In the genomic region with DNA sequence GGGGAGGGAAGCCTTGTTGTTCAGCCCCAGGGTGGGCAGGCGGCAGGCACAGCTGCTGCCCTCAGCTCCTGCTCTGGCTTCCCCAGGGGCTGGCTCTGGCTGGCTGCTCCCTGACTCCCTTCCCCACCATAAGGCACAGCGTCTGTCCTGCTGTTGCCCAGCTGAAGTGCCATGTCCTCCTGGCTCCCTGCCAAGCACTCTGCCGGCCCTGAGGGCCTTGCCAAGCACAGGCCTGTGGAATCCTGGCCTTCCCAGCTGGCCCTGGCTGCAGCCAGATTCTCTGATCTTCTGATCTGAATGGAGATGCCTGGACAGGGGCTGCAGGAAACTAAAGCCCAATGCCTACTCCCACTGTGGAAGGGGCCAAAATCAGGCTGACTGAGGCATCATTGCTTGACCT, we compare ENCODE assay signal across 16 cellular contexts. TPM values are rescaled to one million over a fixed set of nuclear protein-coding genes. Genes with fewer than 3 reads are reported as not detected.
DNase-seq lines count a peak whose midpoint lies in the region; ATAC-seq and TF ChIP-seq lines count a peak whose summit lies in the region.
"Had no signal": no experiment of that assay in that cellular context is flagged by ENCODE, and none has a peak within 500 bp of the region (broad histone marks: within the 10 kb centered on the region; RNA-seq: fewer than 3 reads in every experiment).

No MANE protein-coding gene starts in this region.

- no TSS peak for BruUV-seq in Caco-2 (replicated peaks; lab: Mats Ljungman, UMichigan)

- no peak for TF ChIP-seq CTCF in Caco-2 (IDR thresholded peaks at IDR 0.05; ENCODE audit: insufficient read depth in 1 of 2, low read depth in 1 of 2, low read length in 1 of 2, severe bottlenecking in 1 of 2, unreplicated experiment in 1 of 2)

- no peak overlapping the region for H3K4me3 Mint-ChIP-seq in Caco-2 (ENCODE audit: unreplicated experiment)
- H3K4me3 Mint-ChIP-seq: activated T-cell treated with anti-CD3 and anti-CD28 coated beads, Interleukin-2, amount 50 U/mL, for 72 hours; natural killer cell had no signal

- no peaks in the 10 kb centered on the region for H3K36me3 Mint-ChIP-seq in Caco-2 (ENCODE audit: insufficient read depth, unreplicated experiment)
- H3K36me3 Mint-ChIP-seq: natural killer cell had no signal

- H3K4me1 ChIP-seq in right cardiac atrium (ENCODE audit: control insufficient read depth, insufficient read depth, low read length) = peaks cover 3% of the 10 kb centered on the region
- no peaks in the 10 kb centered on the region for H3K4me1 ChIP-seq in Caco-2
- H3K4me1 ChIP-seq: A549, transverse colon had no signal

- H3K27ac Mint-ChIP-seq in Caco-2 (ENCODE audit: unreplicated experiment) = no peak overlapping the region
- H3K27ac Mint-ChIP-seq: activated T-cell treated with anti-CD3 and anti-CD28 coated beads, Interleukin-2, amount 50 U/mL, for 72 hours; natural killer cell had no signal

- POLR2A ChIA-PET in Caco-2 (lab: Charles Lee) = no interaction called here

- H3K4me1 Mint-ChIP-seq in Caco-2 (ENCODE audit: low read depth, unreplicated experiment) = no peaks in the 10 kb centered on the region
- H3K4me1 Mint-ChIP-seq: natural killer cell had no signal

- peaks cover 12% of the 10 kb centered on the region for H3K27me3 Mint-ChIP-seq in Caco-2 (ENCODE audit: insufficient read depth, unreplicated experiment)

- 45% methylated on average over 3 of the region's 3 CpGs for WGBS in right cardiac atrium

- DNase-seq in NCI-H2196 (lab: John Stamatoyannopoulos, UW; ENCODE audit: unreplicated experiment) = peak; percentile 17
- no peak for DNase-seq in NCI-H2196 treated with DMSO at 0.1 percent for 48 hours (lab: John Stamatoyannopoulos, UW; ENCODE audit: unreplicated experiment)
- DNase-seq in NCI-H69 (lab: John Stamatoyannopoulos, UW) = peak; percentile 70
- DNase-seq in right cardiac atrium = peak; percentile 51 to 79 (median 76)
- peak; percentile 15 for DNase-seq in superior temporal gyrus (ENCODE audit: extremely low spot score)
- no peak for DNase-seq in NK-92 (lab: John Stamatoyannopoulos, UW; ENCODE audit: unreplicated experiment)
- no peak for DNase-seq in Caco-2
- DNase-seq in activated T-cell treated with anti-CD3 and anti-CD28 coated beads, Interleukin-2, amount 50 U/mL, for 1 hour = no peak
- DNase-seq: activated CD4-positive, alpha-beta T cell treated with anti-CD3 and anti-CD28 coated beads for 48 hours; activated T-cell treated with anti-CD3 and anti-CD28 coated beads, Interleukin-2, amount 50 U/mL, for 72 hours; MM.1S; natural killer cell; transverse colon had no signal

- no peaks in the 10 kb centered on the region for H3K36me3 ChIP-seq in Caco-2 (ENCODE audit: control insufficient read depth, insufficient read depth, low read length)
- H3K36me3 ChIP-seq: transverse colon had no signal

- CTCF ChIA-PET in Caco-2 (lab: Charles Lee) = no interaction called here

- H3K9me3 Mint-ChIP-seq in Caco-2 (ENCODE audit: unreplicated experiment) = no peaks in the 10 kb centered on the region
- H3K9me3 Mint-ChIP-seq: activated T-cell treated with anti-CD3 and anti-CD28 coated beads, Interleukin-2, amount 50 U/mL, for 72 hours; natural killer cell had no signal

- peak; percentile 58 to 80 for ATAC-seq in right cardiac atrium
- ATAC-seq: A549; activated T-cell treated with anti-CD3 and anti-CD28 coated beads, Interleukin-2, amount 50 U/mL, for 72 hours; natural killer cell had no signal

- H3K27me3 ChIP-seq in right cardiac atrium (ENCODE audit: control insufficient read depth, insufficient read depth) = no peaks in the 10 kb centered on the region
- no peaks in the 10 kb centered on the region for H3K27me3 ChIP-seq in Caco-2 (replicated peaks; ENCODE audit: control insufficient read depth, insufficient read depth, low read length)

- H3K4me3 ChIP-seq in right cardiac atrium (ENCODE audit: low read length) (no peak overlapping the region), Caco-2 (ENCODE audit: low read depth, low read length) (no peak overlapping the region)
- H3K4me3 ChIP-seq: A549, skin epidermis, transverse colon had no signal

- H3K27ac ChIP-seq in right cardiac atrium (ENCODE audit: low read length) = no peak overlapping the region
- H3K27ac ChIP-seq: A549, skin epidermis, transverse colon had no signal

- intact Hi-C loops in right cardiac atrium (cut with DNase I) = no loop called here
- intact Hi-C loops in Caco-2 (cut with micrococcal nuclease; ENCODE audit: unreplicated experiment) = no loop called here

- H3K9me3 ChIP-seq in right cardiac atrium (ENCODE audit: control insufficient read depth, low read length) = no peaks in the 10 kb centered on the region
- no peaks in the 10 kb centered on the region for H3K9me3 ChIP-seq in Caco-2
- H3K9me3 ChIP-seq: A549, transverse colon had no signal

RNA-seq across cellular contexts. Expression of gene IQCF6, which starts 1.1 kb away (rescaled TPM):
- total RNA-seq in right cardiac atrium = not detected
- polyA plus RNA-seq in right cardiac atrium = not detected
- total RNA-seq in Caco-2 (2022) = not detected in 2 replicates
- total RNA-seq: activated T-cell treated with anti-CD3 and anti-CD28 coated beads, Interleukin-2, amount 50 U/mL, for 72 hours; astrocyte; natural killer cell; transverse colon had no signal
- polyA plus RNA-seq: A549 had no signal

Comparison
In these comparisons a context has a peak if more than half of its experiments do, and no peak if none do; other contexts are left out.
1. DNase-seq: peak in NCI-H2196 (single experiment), NCI-H69 (single experiment), right cardiac atrium (3 of 3) and superior temporal gyrus (single experiment); none in NCI-H2196 treated with DMSO at 0.1 percent for 48 hours (single experiment), NK-92 (single experiment), Caco-2 (0 of 2) and activated T-cell treated with anti-CD3 and anti-CD28 coated beads, Interleukin-2, amount 50 U/mL, for 1 hour (single experiment).